ENCODE assay signal across 1 cellular context in genomic region chr5:180810210-180811011, GRCh38.
A peak's percentile ranks its signal among the peaks of the same experiment; 100 is the strongest.
TF ChIP-seq lines count a peak whose summit lies in the region.

No MANE protein-coding gene starts in this region.

TF ChIP-seq in K562, 482 proteins besides CTCF, POLR2A, EP300 and RAD21 (continued from another document and continues in another):
- peak; percentile 83; the same call in 1 of the 2 replicates for TF ChIP-seq ZBTB26 (CRISPR knock-in tag; IDR thresholded peaks at IDR 0.05)
- no peak for TF ChIP-seq TAF15 (IDR thresholded peaks at IDR 0.05; ENCODE audit: low read depth, low read length)
- TF ChIP-seq CHAMP1 (IDR thresholded peaks at IDR 0.05), result no peak
- TF ChIP-seq ZBTB11 (CRISPR knock-in tag; IDR thresholded peaks at IDR 0.05), result peak in 2 of 3 experiments; percentile 56 to 90; a peak in 4 of 6 replicates
- TF ChIP-seq ZBTB8A (IDR thresholded peaks at IDR 0.05; ENCODE audit: partially characterized antibody), result no peak
- TF ChIP-seq BACH1 (tag; IDR thresholded peaks at IDR 0.05), result no peak
- TF ChIP-seq ZNF277 (CRISPR knock-in tag; IDR thresholded peaks at IDR 0.05; ENCODE audit: borderline replicate concordance), result no peak
- no peak for TF ChIP-seq SMAD1 (IDR thresholded peaks at IDR 0.05; ENCODE audit: low read depth, low read length, partially characterized antibody)
- TF ChIP-seq CREB3 (tag; conservative IDR thresholded peaks at IDR 0.05; ENCODE audit: low read depth), result 0 out of 2 replicates have a peak, but pooled peaks have one; percentile 37
- peak; percentile 68; the same call in 1 of the 2 replicates for TF ChIP-seq THAP12 (CRISPR knock-in tag; IDR thresholded peaks at IDR 0.05)
- no peak for TF ChIP-seq E4F1 (CRISPR knock-in tag; IDR thresholded peaks at IDR 0.05; ENCODE audit: borderline replicate concordance)
- no peak for TF ChIP-seq SLC30A9 (CRISPR knock-in tag; IDR thresholded peaks at IDR 0.05)
- no peak for TF ChIP-seq RFX7 (CRISPR knock-in tag; IDR thresholded peaks at IDR 0.05)
- no peak for TF ChIP-seq SFPQ (IDR thresholded peaks at IDR 0.05; ENCODE audit: low read depth, low read length)
- peak; percentile 95 for TF ChIP-seq THRB (CRISPR knock-in tag; conservative IDR thresholded peaks at IDR 0.05)
- peak; percentile 95 for TF ChIP-seq ELF4 (CRISPR knock-in tag; IDR thresholded peaks at IDR 0.05)
- no peak for TF ChIP-seq ELK3 (CRISPR knock-in tag; IDR thresholded peaks at IDR 0.05)
- TF ChIP-seq ZNF778 (CRISPR knock-in tag; IDR thresholded peaks at IDR 0.05), result no peak
- no peak for TF ChIP-seq CAMTA2 (CRISPR knock-in tag; conservative IDR thresholded peaks at IDR 0.05)
- TF ChIP-seq CHD4 (IDR thresholded peaks at IDR 0.05; ENCODE audit: insufficient read depth, insufficient replicate concordance, low read depth, low read length, poor library complexity, severe bottlenecking), result peak; percentile 42
- no peak for TF ChIP-seq SIN3A (IDR thresholded peaks at IDR 0.05; ENCODE audit: borderline replicate concordance in 2 of 2, control insufficient read depth in 1 of 2, low read depth in 2 of 2, low read length in 2 of 2)
- no peak for TF ChIP-seq NFXL1 (CRISPR knock-in tag; IDR thresholded peaks at IDR 0.05)
- peak; percentile 74; the same call in 1 of the 2 replicates for TF ChIP-seq HDAC2 (IDR thresholded peaks at IDR 0.05)
- no peak for TF ChIP-seq ZBTB34 (CRISPR knock-in tag; IDR thresholded peaks at IDR 0.05)
- TF ChIP-seq OTX1 (CRISPR knock-in tag; IDR thresholded peaks at IDR 0.05), result peak; percentile 97
- TF ChIP-seq THRAP3 (IDR thresholded peaks at IDR 0.05; ENCODE audit: borderline replicate concordance), result no peak
- TF ChIP-seq ATF7 (IDR thresholded peaks at IDR 0.05), result peak; percentile 73
- no peak for TF ChIP-seq PRMT5 (CRISPR knock-in tag; IDR thresholded peaks at IDR 0.05)
- TF ChIP-seq PML (IDR thresholded peaks at IDR 0.05; ENCODE audit: low read length), result peak; percentile 76
- no peak for TF ChIP-seq MAFF (IDR thresholded peaks at IDR 0.05; ENCODE audit: low read length)
- TF ChIP-seq MNT (conservative IDR thresholded peaks at IDR 0.05), result peak; percentile 79 to 89; a peak in 3 of 4 replicates
- no peak for TF ChIP-seq SIX5 (IDR thresholded peaks at IDR 0.05; ENCODE audit: borderline replicate concordance in 1 of 2, insufficient read depth in 1 of 2, low read depth in 1 of 2, low read length in 2 of 2)
- peak; percentile 40; the same call in 1 of the 2 replicates for TF ChIP-seq FOXJ2 (tag; IDR thresholded peaks at IDR 0.05)
